Comparison of ENCODE assay signal across 8 cellular contexts in the genomic region with DNA sequence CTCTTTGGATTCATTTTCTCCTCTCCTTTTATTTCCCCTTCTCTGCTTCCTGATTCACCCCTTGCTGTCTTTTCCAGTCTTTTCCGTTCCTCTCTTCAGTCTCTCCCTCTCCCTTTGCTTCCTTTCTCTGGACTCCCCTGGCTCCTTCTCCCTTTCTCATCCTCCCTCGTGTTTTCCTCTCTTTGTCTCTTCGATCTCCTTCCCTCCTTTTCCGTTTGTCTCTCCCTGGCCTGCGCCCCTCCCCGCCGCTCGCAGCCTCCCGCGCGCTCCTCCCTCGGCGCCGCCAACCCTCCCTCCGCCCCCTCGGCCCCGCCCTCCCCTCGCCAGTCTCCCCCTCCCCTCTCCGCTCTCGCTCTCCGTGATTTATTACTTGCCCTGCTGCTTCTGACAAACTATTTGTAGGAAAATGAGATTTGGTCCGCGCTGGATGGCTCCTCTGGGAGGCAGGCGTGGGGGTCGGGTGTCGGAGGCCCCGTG. TPM values are rescaled to one million over a fixed set of nuclear protein-coding genes. Genes with fewer than 3 reads are reported as not detected.
DNase-seq lines count a peak whose midpoint lies in the region; ATAC-seq and TF ChIP-seq lines count a peak whose summit lies in the region.

No MANE protein-coding gene starts in this region.

- ATAC-seq in stimulated activated effector memory CD8-positive, alpha-beta T cell treated with anti-CD3 and anti-CD28 coated beads, Interleukin-12 subunit alpha, Interleukin-12 subunit beta, amount 100 ng/mL, for 72 hours = peak; percentile 57
- ATAC-seq in HG03039 (IDR thresholded peaks at IDR 0.05; ENCODE audit: unreplicated experiment) = no peak

- H3K36me3 Mint-ChIP-seq in endothelial cell (ENCODE audit: low read depth, unreplicated experiment) = peaks cover 4% of the 10 kb centered on the region
- H3K36me3 Mint-ChIP-seq in stimulated activated effector memory CD8-positive, alpha-beta T cell treated with anti-CD3 and anti-CD28 coated beads, Interleukin-12 subunit alpha, Interleukin-12 subunit beta, amount 100 ng/mL, for 72 hours = no peaks in the 10 kb centered on the region

- peaks cover 11% of the 10 kb centered on the region for H3K4me1 Mint-ChIP-seq in endothelial cell (ENCODE audit: unreplicated experiment)
- peaks cover 18% of the 10 kb centered on the region for H3K4me1 Mint-ChIP-seq in stimulated activated effector memory CD8-positive, alpha-beta T cell treated with anti-CD3 and anti-CD28 coated beads, Interleukin-12 subunit alpha, Interleukin-12 subunit beta, amount 100 ng/mL, for 72 hours

- peaks cover 10% of the 10 kb centered on the region for H3K27me3 Mint-ChIP-seq in endothelial cell (ENCODE audit: unreplicated experiment)

- TF ChIP-seq CTCF in endothelial cell (IDR thresholded peaks at IDR 0.05; ENCODE audit: unreplicated experiment) = no peak

- H3K27ac Mint-ChIP-seq in endothelial cell (ENCODE audit: unreplicated experiment) = peak overlapping the region; percentile 82
- H3K27ac Mint-ChIP-seq in stimulated activated effector memory CD8-positive, alpha-beta T cell treated with anti-CD3 and anti-CD28 coated beads, Interleukin-12 subunit alpha, Interleukin-12 subunit beta, amount 100 ng/mL, for 72 hours = no peak overlapping the region

- peak; percentile 17 for DNase-seq in SKM-1 (lab: John Stamatoyannopoulos, UW; ENCODE audit: unreplicated experiment)
- DNase-seq in SKM-1 treated with dmso at 0.1 percent for 144 hours (lab: John Stamatoyannopoulos, UW; ENCODE audit: unreplicated experiment) = no peak
- peak; percentile 40 to 84 for DNase-seq in NCI-H446 (lab: John Stamatoyannopoulos, UW)
- peak; percentile 53 to 59 for DNase-seq in activated CD4-positive, alpha-beta T cell treated with anti-CD3 and anti-CD28 coated beads, Interleukin-2, amount 50 U/mL, for 48 hours
- peak; percentile 68 for DNase-seq in endothelial cell (ENCODE audit: low spot score)
- DNase-seq in mucosa of gallbladder (ENCODE audit: low spot score) = peak; percentile 44
- DNase-seq in stimulated activated effector memory CD8-positive, alpha-beta T cell treated with anti-CD3 and anti-CD28 coated beads, Interleukin-12 subunit alpha, Interleukin-12 subunit beta, amount 100 ng/mL, for 72 hours (ENCODE audit: low spot score in 2 of 2) = no peak

- H3K4me3 Mint-ChIP-seq in endothelial cell (ENCODE audit: unreplicated experiment) = peak overlapping the region; percentile 92
- peak overlapping the region; percentile 64 for H3K4me3 Mint-ChIP-seq in stimulated activated effector memory CD8-positive, alpha-beta T cell treated with anti-CD3 and anti-CD28 coated beads, Interleukin-12 subunit alpha, Interleukin-12 subunit beta, amount 100 ng/mL, for 72 hours

- no peaks in the 10 kb centered on the region for H3K9me3 Mint-ChIP-seq in endothelial cell (ENCODE audit: unreplicated experiment)
- no peaks in the 10 kb centered on the region for H3K9me3 Mint-ChIP-seq in stimulated activated effector memory CD8-positive, alpha-beta T cell treated with anti-CD3 and anti-CD28 coated beads, Interleukin-12 subunit alpha, Interleukin-12 subunit beta, amount 100 ng/mL, for 72 hours

RNA-seq across cellular contexts. Expression of gene PAX8, which starts 46.0 kb away (rescaled TPM):
- total RNA-seq in endothelial cell (ENCODE audit: unreplicated experiment) (2.1 TPM), mucosa of gallbladder (3.5 TPM)

Comparison
In these comparisons a context has a peak if more than half of its experiments do, and no peak if none do; other contexts are left out.
1. DNase-seq: peak in SKM-1 (single experiment), NCI-H446 (2 of 2), activated CD4-positive, alpha-beta T cell treated with anti-CD3 and anti-CD28 coated beads, Interleukin-2, amount 50 U/mL, for 48 hours (2 of 2), endothelial cell (single experiment) and mucosa of gallbladder (single experiment); none in SKM-1 treated with dmso at 0.1 percent for 144 hours (single experiment) and stimulated activated effector memory CD8-positive, alpha-beta T cell treated with anti-CD3 and anti-CD28 coated beads, Interleukin-12 subunit alpha, Interleukin-12 subunit beta, amount 100 ng/mL, for 72 hours (0 of 2).